ENCODE assay signal across 1 cellular context in the genomic region with DNA sequence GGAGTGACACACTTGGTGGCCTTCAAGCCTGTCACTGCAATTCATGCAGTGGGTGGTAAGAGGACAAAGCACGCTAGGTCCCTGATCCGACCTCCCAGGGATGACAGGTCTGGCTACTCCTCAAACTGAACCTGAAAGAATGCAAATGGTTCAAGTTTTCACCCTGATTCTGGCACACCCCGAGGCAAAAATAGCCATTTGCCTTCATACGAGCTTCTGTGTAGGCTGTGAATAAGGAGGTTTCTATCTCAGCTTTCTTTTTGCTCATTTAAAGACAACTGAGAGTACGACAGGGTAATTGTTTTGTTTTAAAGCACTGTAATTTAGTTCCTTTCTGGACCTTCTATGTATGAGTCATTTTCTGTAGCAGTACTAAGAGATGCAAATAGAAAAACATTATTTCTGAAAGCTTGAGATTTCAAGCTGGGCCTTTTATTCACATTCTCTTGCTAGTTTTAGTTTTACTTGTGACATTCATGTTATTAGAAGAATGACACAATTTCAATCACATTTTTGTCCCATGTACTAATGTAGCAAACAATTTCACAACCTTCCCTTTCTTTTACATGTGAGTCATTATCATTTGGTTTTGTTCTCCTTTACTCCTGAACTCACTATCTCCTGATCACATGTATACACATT.
TF ChIP-seq lines count a peak whose summit lies in the region.

No MANE protein-coding gene starts in this region.

TF ChIP-seq in GM12878, 131 proteins besides CTCF, POLR2A, EP300 and RAD21 (continued from another document and continues in another):
- TF ChIP-seq FOS (IDR thresholded peaks at IDR 0.05; ENCODE audit: borderline replicate concordance, extremely low read depth, insufficient read length) (no peak), EGR1 (IDR thresholded peaks at IDR 0.05; ENCODE audit: borderline replicate concordance in 1 of 2, low read depth in 2 of 2, low read length in 2 of 2) (no peak), ASH2L (IDR thresholded peaks at IDR 0.05; ENCODE audit: borderline replicate concordance, low read depth) (no peak), POLR2AphosphoS5 (IDR thresholded peaks at IDR 0.05; ENCODE audit: low read length) (peak; percentile 76), CREM (IDR thresholded peaks at IDR 0.05; ENCODE audit: low read depth) (peak; percentile 47), HDAC6 (IDR thresholded peaks at IDR 0.05; ENCODE audit: unreplicated experiment) (no peak), NBN (IDR thresholded peaks at IDR 0.05) (peak; percentile 64; the same call in 1 of the 2 replicates), IKZF1 (conservative IDR thresholded peaks at IDR 0.05) (peak; percentile 70), IKZF2 (IDR thresholded peaks at IDR 0.05) (peak; percentile 73 to 74), ETV6 (conservative IDR thresholded peaks at IDR 0.05 in 1 of 2, IDR thresholded peaks at IDR 0.05 in 1 of 2; ENCODE audit: borderline replicate concordance in 1 of 2, low read depth in 1 of 2) (peak in 1 of 2 experiments; percentile 59; a peak in 1 of 4 replicates), MYC (IDR thresholded peaks at IDR 0.05; ENCODE audit: insufficient read depth, insufficient read length, insufficient replicate concordance, low read length, severe bottlenecking) (no peak), SRF (IDR thresholded peaks at IDR 0.05; ENCODE audit: low read depth in 2 of 2, low read length in 2 of 2) (0 out of 4 replicates have a peak, but pooled peaks of 1 of the 2 experiments have one; percentile 20), RUNX3 (IDR thresholded peaks at IDR 0.05; ENCODE audit: low read length) (peak; percentile 72), LARP7 (IDR thresholded peaks at IDR 0.05) (no peak), FOXM1 (IDR thresholded peaks at IDR 0.05; ENCODE audit: low read depth, low read length) (peak; percentile 92), MEF2A (IDR thresholded peaks at IDR 0.05; ENCODE audit: insufficient read depth, low read depth, low read length) (peak; percentile 96), DPF2 (IDR thresholded peaks at IDR 0.05) (peak; percentile 44), TAF1 (IDR thresholded peaks at IDR 0.05; ENCODE audit: borderline replicate concordance, low read depth, low read length) (peak; percentile 29; the same call in 1 of the 2 replicates), MEF2B (IDR thresholded peaks at IDR 0.05; ENCODE audit: partially characterized antibody, poor library complexity, severe bottlenecking) (peak; percentile 84), CBX5 (IDR thresholded peaks at IDR 0.05; ENCODE audit: low read depth) (0 out of 2 replicates have a peak, but pooled peaks have one; percentile 57), ZNF274 (IDR thresholded peaks at IDR 0.05; ENCODE audit: insufficient read depth, insufficient read length) (no peak), STAT1 (conservative IDR thresholded peaks at IDR 0.05) (no peak), HDGF (IDR thresholded peaks at IDR 0.05) (no peak), POLR2AphosphoS2 (IDR thresholded peaks at IDR 0.05; ENCODE audit: low read depth, low read length) (no peak), ZNF24 (IDR thresholded peaks at IDR 0.05) (peak; percentile 55; the same call in 1 of the 2 replicates), PAX8 (IDR thresholded peaks at IDR 0.05) (no peak)
- TF ChIP-seq, protein P1, sequence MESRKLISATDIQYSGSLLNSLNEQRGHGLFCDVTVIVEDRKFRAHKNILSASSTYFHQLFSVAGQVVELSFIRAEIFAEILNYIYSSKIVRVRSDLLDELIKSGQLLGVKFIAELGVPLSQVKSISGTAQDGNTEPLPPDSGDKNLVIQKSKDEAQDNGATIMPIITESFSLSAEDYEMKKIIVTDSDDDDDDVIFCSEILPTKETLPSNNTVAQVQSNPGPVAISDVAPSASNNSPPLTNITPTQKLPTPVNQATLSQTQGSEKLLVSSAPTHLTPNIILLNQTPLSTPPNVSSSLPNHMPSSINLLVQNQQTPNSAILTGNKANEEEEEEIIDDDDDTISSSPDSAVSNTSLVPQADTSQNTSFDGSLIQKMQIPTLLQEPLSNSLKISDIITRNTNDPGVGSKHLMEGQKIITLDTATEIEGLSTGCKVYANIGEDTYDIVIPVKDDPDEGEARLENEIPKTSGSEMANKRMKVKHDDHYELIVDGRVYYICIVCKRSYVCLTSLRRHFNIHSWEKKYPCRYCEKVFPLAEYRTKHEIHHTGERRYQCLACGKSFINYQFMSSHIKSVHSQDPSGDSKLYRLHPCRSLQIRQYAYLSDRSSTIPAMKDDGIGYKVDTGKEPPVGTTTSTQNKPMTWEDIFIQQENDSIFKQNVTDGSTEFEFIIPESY (IDR thresholded peaks at IDR 0.05) = no peak
- TF ChIP-seq, protein P2, sequence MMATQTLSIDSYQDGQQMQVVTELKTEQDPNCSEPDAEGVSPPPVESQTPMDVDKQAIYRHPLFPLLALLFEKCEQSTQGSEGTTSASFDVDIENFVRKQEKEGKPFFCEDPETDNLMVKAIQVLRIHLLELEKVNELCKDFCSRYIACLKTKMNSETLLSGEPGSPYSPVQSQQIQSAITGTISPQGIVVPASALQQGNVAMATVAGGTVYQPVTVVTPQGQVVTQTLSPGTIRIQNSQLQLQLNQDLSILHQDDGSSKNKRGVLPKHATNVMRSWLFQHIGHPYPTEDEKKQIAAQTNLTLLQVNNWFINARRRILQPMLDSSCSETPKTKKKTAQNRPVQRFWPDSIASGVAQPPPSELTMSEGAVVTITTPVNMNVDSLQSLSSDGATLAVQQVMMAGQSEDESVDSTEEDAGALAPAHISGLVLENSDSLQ (IDR thresholded peaks at IDR 0.05) = peak; percentile 73; the same call in 1 of the 2 replicates
- TF ChIP-seq, protein P3, sequence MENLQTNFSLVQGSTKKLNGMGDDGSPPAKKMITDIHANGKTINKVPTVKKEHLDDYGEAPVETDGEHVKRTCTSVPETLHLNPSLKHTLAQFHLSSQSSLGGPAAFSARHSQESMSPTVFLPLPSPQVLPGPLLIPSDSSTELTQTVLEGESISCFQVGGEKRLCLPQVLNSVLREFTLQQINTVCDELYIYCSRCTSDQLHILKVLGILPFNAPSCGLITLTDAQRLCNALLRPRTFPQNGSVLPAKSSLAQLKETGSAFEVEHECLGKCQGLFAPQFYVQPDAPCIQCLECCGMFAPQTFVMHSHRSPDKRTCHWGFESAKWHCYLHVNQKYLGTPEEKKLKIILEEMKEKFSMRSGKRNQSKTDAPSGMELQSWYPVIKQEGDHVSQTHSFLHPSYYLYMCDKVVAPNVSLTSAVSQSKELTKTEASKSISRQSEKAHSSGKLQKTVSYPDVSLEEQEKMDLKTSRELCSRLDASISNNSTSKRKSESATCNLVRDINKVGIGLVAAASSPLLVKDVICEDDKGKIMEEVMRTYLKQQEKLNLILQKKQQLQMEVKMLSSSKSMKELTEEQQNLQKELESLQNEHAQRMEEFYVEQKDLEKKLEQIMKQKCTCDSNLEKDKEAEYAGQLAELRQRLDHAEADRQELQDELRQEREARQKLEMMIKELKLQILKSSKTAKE (IDR thresholded peaks at IDR 0.05; ENCODE audit: low read depth, poor library complexity, severe bottlenecking) = peak; percentile 87
- TF ChIP-seq, protein P4, sequence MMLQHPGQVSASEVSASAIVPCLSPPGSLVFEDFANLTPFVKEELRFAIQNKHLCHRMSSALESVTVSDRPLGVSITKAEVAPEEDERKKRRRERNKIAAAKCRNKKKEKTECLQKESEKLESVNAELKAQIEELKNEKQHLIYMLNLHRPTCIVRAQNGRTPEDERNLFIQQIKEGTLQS (IDR thresholded peaks at IDR 0.05; ENCODE audit: borderline replicate concordance, extremely low read depth, low read depth, low read length) = no peak
- TF ChIP-seq, protein P5, sequence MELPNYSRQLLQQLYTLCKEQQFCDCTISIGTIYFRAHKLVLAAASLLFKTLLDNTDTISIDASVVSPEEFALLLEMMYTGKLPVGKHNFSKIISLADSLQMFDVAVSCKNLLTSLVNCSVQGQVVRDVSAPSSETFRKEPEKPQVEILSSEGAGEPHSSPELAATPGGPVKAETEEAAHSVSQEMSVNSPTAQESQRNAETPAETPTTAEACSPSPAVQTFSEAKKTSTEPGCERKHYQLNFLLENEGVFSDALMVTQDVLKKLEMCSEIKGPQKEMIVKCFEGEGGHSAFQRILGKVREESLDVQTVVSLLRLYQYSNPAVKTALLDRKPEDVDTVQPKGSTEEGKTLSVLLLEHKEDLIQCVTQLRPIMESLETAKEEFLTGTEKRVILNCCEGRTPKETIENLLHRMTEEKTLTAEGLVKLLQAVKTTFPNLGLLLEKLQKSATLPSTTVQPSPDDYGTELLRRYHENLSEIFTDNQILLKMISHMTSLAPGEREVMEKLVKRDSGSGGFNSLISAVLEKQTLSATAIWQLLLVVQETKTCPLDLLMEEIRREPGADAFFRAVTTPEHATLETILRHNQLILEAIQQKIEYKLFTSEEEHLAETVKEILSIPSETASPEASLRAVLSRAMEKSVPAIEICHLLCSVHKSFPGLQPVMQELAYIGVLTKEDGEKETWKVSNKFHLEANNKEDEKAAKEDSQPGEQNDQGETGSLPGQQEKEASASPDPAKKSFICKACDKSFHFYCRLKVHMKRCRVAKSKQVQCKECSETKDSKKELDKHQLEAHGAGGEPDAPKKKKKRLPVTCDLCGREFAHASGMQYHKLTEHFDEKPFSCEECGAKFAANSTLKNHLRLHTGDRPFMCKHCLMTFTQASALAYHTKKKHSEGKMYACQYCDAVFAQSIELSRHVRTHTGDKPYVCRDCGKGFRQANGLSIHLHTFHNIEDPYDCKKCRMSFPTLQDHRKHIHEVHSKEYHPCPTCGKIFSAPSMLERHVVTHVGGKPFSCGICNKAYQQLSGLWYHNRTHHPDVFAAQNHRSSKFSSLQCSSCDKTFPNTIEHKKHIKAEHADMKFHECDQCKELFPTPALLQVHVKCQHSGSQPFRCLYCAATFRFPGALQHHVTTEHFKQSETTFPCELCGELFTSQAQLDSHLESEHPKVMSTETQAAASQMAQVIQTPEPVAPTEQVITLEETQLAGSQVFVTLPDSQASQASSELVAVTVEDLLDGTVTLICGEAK (IDR thresholded peaks at IDR 0.05; ENCODE audit: borderline replicate concordance) = no peak
- TF ChIP-seq, protein P6, sequence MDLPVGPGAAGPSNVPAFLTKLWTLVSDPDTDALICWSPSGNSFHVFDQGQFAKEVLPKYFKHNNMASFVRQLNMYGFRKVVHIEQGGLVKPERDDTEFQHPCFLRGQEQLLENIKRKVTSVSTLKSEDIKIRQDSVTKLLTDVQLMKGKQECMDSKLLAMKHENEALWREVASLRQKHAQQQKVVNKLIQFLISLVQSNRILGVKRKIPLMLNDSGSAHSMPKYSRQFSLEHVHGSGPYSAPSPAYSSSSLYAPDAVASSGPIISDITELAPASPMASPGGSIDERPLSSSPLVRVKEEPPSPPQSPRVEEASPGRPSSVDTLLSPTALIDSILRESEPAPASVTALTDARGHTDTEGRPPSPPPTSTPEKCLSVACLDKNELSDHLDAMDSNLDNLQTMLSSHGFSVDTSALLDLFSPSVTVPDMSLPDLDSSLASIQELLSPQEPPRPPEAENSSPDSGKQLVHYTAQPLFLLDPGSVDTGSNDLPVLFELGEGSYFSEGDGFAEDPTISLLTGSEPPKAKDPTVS (IDR thresholded peaks at IDR 0.05; ENCODE audit: low read depth, low read length) = no peak
- TF ChIP-seq, protein P7, sequence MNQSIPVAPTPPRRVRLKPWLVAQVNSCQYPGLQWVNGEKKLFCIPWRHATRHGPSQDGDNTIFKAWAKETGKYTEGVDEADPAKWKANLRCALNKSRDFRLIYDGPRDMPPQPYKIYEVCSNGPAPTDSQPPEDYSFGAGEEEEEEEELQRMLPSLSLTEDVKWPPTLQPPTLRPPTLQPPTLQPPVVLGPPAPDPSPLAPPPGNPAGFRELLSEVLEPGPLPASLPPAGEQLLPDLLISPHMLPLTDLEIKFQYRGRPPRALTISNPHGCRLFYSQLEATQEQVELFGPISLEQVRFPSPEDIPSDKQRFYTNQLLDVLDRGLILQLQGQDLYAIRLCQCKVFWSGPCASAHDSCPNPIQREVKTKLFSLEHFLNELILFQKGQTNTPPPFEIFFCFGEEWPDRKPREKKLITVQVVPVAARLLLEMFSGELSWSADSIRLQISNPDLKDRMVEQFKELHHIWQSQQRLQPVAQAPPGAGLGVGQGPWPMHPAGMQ (IDR thresholded peaks at IDR 0.05; ENCODE audit: borderline replicate concordance) = no peak
- TF ChIP-seq, protein P8, sequence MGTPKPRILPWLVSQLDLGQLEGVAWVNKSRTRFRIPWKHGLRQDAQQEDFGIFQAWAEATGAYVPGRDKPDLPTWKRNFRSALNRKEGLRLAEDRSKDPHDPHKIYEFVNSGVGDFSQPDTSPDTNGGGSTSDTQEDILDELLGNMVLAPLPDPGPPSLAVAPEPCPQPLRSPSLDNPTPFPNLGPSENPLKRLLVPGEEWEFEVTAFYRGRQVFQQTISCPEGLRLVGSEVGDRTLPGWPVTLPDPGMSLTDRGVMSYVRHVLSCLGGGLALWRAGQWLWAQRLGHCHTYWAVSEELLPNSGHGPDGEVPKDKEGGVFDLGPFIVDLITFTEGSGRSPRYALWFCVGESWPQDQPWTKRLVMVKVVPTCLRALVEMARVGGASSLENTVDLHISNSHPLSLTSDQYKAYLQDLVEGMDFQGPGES (IDR thresholded peaks at IDR 0.05) = no peak
- TF ChIP-seq, protein P9, sequence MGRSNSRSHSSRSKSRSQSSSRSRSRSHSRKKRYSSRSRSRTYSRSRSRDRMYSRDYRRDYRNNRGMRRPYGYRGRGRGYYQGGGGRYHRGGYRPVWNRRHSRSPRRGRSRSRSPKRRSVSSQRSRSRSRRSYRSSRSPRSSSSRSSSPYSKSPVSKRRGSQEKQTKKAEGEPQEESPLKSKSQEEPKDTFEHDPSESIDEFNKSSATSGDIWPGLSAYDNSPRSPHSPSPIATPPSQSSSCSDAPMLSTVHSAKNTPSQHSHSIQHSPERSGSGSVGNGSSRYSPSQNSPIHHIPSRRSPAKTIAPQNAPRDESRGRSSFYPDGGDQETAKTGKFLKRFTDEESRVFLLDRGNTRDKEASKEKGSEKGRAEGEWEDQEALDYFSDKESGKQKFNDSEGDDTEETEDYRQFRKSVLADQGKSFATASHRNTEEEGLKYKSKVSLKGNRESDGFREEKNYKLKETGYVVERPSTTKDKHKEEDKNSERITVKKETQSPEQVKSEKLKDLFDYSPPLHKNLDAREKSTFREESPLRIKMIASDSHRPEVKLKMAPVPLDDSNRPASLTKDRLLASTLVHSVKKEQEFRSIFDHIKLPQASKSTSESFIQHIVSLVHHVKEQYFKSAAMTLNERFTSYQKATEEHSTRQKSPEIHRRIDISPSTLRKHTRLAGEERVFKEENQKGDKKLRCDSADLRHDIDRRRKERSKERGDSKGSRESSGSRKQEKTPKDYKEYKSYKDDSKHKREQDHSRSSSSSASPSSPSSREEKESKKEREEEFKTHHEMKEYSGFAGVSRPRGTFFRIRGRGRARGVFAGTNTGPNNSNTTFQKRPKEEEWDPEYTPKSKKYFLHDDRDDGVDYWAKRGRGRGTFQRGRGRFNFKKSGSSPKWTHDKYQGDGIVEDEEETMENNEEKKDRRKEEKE (IDR thresholded peaks at IDR 0.05) = no peak
